In the genomic region with DNA sequence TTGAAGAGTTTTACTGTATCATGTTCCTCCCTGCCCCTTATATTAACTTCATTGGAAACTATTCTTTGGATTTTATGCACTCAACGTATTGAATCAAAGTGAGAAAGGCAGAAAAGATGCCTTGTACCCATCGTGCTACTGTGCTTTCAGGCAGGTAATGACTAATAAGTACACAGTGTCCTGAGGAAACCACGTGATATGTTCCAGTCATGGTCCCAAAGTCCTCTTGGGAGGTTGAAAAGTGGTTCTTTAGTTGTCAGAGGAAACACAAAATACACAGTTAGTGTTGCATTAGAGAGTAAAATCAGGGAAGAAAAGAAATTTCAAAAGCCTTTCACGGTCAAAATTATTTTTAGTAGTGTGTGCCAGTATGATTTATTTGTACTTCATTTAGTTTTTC, we compare ENCODE assay signal across 16 cellular contexts.
"Had no signal": no experiment of that assay in that cellular context is flagged by ENCODE, and none has a peak within 500 bp of the region (broad histone marks: within the 10 kb centered on the region; RNA-seq: fewer than 3 reads in every experiment).

No MANE protein-coding gene starts in this region.

- H3K9me3 ChIP-seq: esophagus squamous epithelium, testis, upper lobe of left lung had no signal

- DNase-seq: activated B cell treated with CpG ODN at 0.5 μM for 24 hours; activated CD4-positive, alpha-beta memory T cell treated with anti-CD3 and anti-CD28 coated beads, Interleukin-2, amount 10 ng/mL, durations not matched to agents 7 days and 5 days; activated CD4-positive, alpha-beta T cell treated with anti-CD3 and anti-CD28 coated beads for 48 hours; activated CD8-positive, alpha-beta memory T cell treated with anti-CD3 and anti-CD28 coated beads, Interleukin-2, amount 10 ng/mL, durations not matched to agents 7 days and 5 days; activated naive CD4-positive, alpha-beta T cell; activated naive CD8-positive, alpha-beta T cell treated with anti-CD3 and anti-CD28 coated beads, Interleukin-2, amount 10 ng/mL, durations not matched to agents 7 days and 5 days; aorta; cerebellar nuclear complex; cortex of kidney; esophagus squamous epithelium; left colon; occipital lobe; posterior cingulate gyrus; retina; testis; upper lobe of left lung had no signal

- ATAC-seq: activated CD8-positive, alpha-beta memory T cell treated with anti-CD3 and anti-CD28 coated beads, Interleukin-2, amount 10 ng/mL, durations not matched to agents 7 days and 5 days; left colon had no signal

- H3K4me3 ChIP-seq: esophagus squamous epithelium, testis, upper lobe of left lung had no signal

- H3K27ac ChIP-seq: testis, upper lobe of left lung had no signal

- H3K27me3 ChIP-seq: testis, upper lobe of left lung had no signal

- H3K4me1 ChIP-seq: testis, upper lobe of left lung had no signal

- H3K36me3 ChIP-seq: esophagus squamous epithelium, upper lobe of left lung had no signal
